ENCODE assay signal across 16 cellular contexts in genomic region chr12:105978686-105979085, GRCh38.
"Had no signal": no experiment of that assay in that cellular context is flagged by ENCODE, and none has a peak within 500 bp of the region (broad histone marks: within the 10 kb centered on the region; RNA-seq: fewer than 3 reads in every experiment).

No MANE protein-coding gene starts in this region.

- H3K4me3 ChIP-seq: coronary artery, gastrocnemius medialis, heart left ventricle, lower lobe of right lung, upper lobe of right lung had no signal

- H3K36me3 ChIP-seq: gastrocnemius medialis, heart left ventricle, lower lobe of right lung, neutrophil, upper lobe of right lung had no signal

- H3K27ac ChIP-seq: coronary artery, gastrocnemius medialis, heart left ventricle, lower lobe of right lung, neutrophil, upper lobe of right lung had no signal

- H3K9me3 ChIP-seq: gastrocnemius medialis, heart left ventricle, lower lobe of right lung, neutrophil, upper lobe of right lung had no signal

- DNase-seq: activated CD4-positive, alpha-beta memory T cell treated with anti-CD3 and anti-CD28 coated beads, Interleukin-2, amount 10 ng/mL, durations not matched to agents 7 days and 5 days; activated CD4-positive, alpha-beta T cell treated with anti-CD3 and anti-CD28 coated beads for 4 hours; activated naive CD4-positive, alpha-beta T cell treated with anti-CD3 and anti-CD28 coated beads, Interleukin-2, amount 10 ng/mL, durations not matched to agents 7 days and 5 days; activated T-cell treated with anti-CD3 and anti-CD28 coated beads, Interleukin-2, amount 50 U/mL, for 24 hours; effector CD4-positive, alpha-beta T cell; gastrocnemius medialis; heart left ventricle; left colon; lower lobe of right lung; midbrain; naive B cell; posterior cingulate gyrus; stimulated activated naive CD8-positive, alpha-beta T cell treated with anti-CD3 and anti-CD28 coated beads, Interleukin-15, amount 100 ng/mL, for 72 hours; upper lobe of right lung had no signal

- H3K27me3 ChIP-seq: gastrocnemius medialis, heart left ventricle, neutrophil, upper lobe of right lung had no signal

- ATAC-seq: gastrocnemius medialis; heart left ventricle; left colon; lower lobe of right lung; stimulated activated naive CD8-positive, alpha-beta T cell treated with anti-CD3 and anti-CD28 coated beads, Interleukin-15, amount 100 ng/mL, for 72 hours; upper lobe of right lung had no signal
